In the genomic region with DNA sequence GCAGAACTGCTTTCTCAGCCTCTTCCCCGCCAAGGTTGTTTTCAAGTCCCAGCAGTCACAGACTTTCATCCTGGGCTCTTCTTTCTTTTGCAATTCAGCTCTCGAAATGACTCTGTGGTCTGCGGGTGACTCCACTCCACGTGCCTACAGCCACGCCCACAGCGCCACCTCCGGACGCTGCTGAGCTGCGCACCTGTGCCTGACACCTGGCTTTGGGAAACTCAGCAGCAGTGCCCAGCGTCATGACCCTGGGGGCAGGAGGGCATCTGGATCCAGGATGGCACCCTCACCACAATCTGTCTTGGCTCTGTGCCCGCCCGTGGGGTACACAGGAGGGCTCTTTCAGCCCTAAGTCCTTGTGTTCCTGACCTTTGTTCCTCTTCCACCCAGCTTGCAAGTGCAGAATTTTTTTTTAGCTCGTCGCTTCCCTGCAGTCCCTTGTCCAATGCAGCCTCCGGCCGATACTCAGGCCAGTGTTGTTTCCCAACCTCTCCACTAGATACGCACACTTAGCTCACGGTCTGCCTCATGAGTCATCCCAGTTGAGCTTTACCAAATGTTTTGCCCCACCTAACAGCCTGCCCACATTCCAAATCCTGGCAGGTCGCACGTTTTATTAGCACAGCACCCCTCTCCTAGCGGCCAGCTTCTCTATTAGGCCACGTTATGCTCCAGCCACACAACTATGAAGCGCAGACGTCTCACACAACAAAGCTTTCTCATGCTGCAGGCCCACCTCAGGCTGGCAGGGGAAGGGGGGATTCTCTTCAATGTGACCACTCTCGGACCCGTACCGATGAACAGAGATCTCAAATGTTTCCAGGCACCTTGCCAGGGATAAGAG, we compare ENCODE assay signal across 1 cellular context.
TF ChIP-seq lines count a peak whose summit lies in the region.

No MANE protein-coding gene starts in this region.

TF ChIP-seq in HepG2, 621 proteins besides CTCF, POLR2A, EP300 and RAD21 (continued from another document and continues in another):
- no peak for TF ChIP-seq ARNT (IDR thresholded peaks at IDR 0.05)
- no peak for TF ChIP-seq ZNF34 (CRISPR knock-in tag; IDR thresholded peaks at IDR 0.05; ENCODE audit: borderline replicate concordance)
- TF ChIP-seq, protein P1, sequence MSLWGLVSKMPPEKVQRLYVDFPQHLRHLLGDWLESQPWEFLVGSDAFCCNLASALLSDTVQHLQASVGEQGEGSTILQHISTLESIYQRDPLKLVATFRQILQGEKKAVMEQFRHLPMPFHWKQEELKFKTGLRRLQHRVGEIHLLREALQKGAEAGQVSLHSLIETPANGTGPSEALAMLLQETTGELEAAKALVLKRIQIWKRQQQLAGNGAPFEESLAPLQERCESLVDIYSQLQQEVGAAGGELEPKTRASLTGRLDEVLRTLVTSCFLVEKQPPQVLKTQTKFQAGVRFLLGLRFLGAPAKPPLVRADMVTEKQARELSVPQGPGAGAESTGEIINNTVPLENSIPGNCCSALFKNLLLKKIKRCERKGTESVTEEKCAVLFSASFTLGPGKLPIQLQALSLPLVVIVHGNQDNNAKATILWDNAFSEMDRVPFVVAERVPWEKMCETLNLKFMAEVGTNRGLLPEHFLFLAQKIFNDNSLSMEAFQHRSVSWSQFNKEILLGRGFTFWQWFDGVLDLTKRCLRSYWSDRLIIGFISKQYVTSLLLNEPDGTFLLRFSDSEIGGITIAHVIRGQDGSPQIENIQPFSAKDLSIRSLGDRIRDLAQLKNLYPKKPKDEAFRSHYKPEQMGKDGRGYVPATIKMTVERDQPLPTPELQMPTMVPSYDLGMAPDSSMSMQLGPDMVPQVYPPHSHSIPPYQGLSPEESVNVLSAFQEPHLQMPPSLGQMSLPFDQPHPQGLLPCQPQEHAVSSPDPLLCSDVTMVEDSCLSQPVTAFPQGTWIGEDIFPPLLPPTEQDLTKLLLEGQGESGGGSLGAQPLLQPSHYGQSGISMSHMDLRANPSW (CRISPR knock-in tag; IDR thresholded peaks at IDR 0.05; ENCODE audit: borderline replicate concordance), result 0 out of 2 replicates have a peak, but pooled peaks have one; percentile 60
- no peak for TF ChIP-seq KDM5A (IDR thresholded peaks at IDR 0.05; ENCODE audit: borderline replicate concordance, low read length)
- no peak for TF ChIP-seq TBL1XR1 (IDR thresholded peaks at IDR 0.05; ENCODE audit: borderline replicate concordance, low read length, partially characterized antibody)
- peak; percentile 79 for TF ChIP-seq JUNB (CRISPR knock-in tag; IDR thresholded peaks at IDR 0.05; ENCODE audit: borderline replicate concordance)
- no peak for TF ChIP-seq ZNF790 (CRISPR knock-in tag; IDR thresholded peaks at IDR 0.05; ENCODE audit: borderline replicate concordance)
- peak; percentile 98 for TF ChIP-seq KLF9 (CRISPR knock-in tag; IDR thresholded peaks at IDR 0.05; ENCODE audit: low read depth)
- no peak; the same call in 1 of the 2 replicates for TF ChIP-seq ZNF136 (CRISPR knock-in tag; IDR thresholded peaks at IDR 0.05; ENCODE audit: low read depth)
- 0 out of 2 replicates have a peak, but pooled peaks have one; percentile 65 for TF ChIP-seq CHCHD3 (CRISPR knock-in tag; IDR thresholded peaks at IDR 0.05)
- TF ChIP-seq REXO4 (CRISPR knock-in tag; IDR thresholded peaks at IDR 0.05; ENCODE audit: borderline replicate concordance), result peak; percentile 78; the same call in 1 of the 2 replicates
- peak; percentile 87; the same call in 1 of the 2 replicates for TF ChIP-seq KAT7 (CRISPR knock-in tag; IDR thresholded peaks at IDR 0.05; ENCODE audit: borderline replicate concordance)
- no peak for TF ChIP-seq ZNF839 (CRISPR knock-in tag; IDR thresholded peaks at IDR 0.05; ENCODE audit: borderline replicate concordance)
- TF ChIP-seq ZNF20 (CRISPR knock-in tag; IDR thresholded peaks at IDR 0.05), result no peak
- no peak for TF ChIP-seq KDM5B (CRISPR knock-in tag; IDR thresholded peaks at IDR 0.05; ENCODE audit: borderline replicate concordance)
- TF ChIP-seq ZZZ3 (CRISPR knock-in tag; IDR thresholded peaks at IDR 0.05; ENCODE audit: borderline replicate concordance), result no peak
- no peak for TF ChIP-seq ZFP62 (CRISPR knock-in tag; IDR thresholded peaks at IDR 0.05)
- TF ChIP-seq PCBP2 (optimal IDR thresholded peaks at IDR 0.05; ENCODE audit: low read depth, low read length, poor library complexity, severe bottlenecking), result no peak
- TF ChIP-seq ZNF883 (CRISPR knock-in tag; IDR thresholded peaks at IDR 0.05; ENCODE audit: not compliant biosample characterization), result no peak
- TF ChIP-seq, protein P2, sequence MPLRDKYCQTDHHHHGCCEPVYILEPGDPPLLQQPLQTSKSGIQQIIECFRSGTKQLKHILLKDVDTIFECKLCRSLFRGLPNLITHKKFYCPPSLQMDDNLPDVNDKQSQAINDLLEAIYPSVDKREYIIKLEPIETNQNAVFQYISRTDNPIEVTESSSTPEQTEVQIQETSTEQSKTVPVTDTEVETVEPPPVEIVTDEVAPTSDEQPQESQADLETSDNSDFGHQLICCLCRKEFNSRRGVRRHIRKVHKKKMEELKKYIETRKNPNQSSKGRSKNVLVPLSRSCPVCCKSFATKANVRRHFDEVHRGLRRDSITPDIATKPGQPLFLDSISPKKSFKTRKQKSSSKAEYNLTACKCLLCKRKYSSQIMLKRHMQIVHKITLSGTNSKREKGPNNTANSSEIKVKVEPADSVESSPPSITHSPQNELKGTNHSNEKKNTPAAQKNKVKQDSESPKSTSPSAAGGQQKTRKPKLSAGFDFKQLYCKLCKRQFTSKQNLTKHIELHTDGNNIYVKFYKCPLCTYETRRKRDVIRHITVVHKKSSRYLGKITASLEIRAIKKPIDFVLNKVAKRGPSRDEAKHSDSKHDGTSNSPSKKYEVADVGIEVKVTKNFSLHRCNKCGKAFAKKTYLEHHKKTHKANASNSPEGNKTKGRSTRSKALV (CRISPR knock-in tag; IDR thresholded peaks at IDR 0.05), result peak; percentile 53; the same call in 1 of the 2 replicates
- no peak for TF ChIP-seq EHMT2 (IDR thresholded peaks at IDR 0.05; ENCODE audit: borderline replicate concordance, low read depth, low read length)
- TF ChIP-seq, protein P3, sequence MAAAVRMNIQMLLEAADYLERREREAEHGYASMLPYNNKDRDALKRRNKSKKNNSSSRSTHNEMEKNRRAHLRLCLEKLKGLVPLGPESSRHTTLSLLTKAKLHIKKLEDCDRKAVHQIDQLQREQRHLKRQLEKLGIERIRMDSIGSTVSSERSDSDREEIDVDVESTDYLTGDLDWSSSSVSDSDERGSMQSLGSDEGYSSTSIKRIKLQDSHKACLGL (CRISPR knock-in tag; IDR thresholded peaks at IDR 0.05), result peak; percentile 85
- no peak for TF ChIP-seq GLI4 (CRISPR knock-in tag; IDR thresholded peaks at IDR 0.05; ENCODE audit: borderline replicate concordance)
- no peak for TF ChIP-seq SRF (IDR thresholded peaks at IDR 0.05; ENCODE audit: low read depth, low read length)
- no peak for TF ChIP-seq ZNF432 (CRISPR knock-in tag; IDR thresholded peaks at IDR 0.05; ENCODE audit: borderline replicate concordance)
- TF ChIP-seq NR1H2 (CRISPR knock-in tag; IDR thresholded peaks at IDR 0.05; ENCODE audit: borderline replicate concordance, low read depth), result no peak
- TF ChIP-seq, protein P4, sequence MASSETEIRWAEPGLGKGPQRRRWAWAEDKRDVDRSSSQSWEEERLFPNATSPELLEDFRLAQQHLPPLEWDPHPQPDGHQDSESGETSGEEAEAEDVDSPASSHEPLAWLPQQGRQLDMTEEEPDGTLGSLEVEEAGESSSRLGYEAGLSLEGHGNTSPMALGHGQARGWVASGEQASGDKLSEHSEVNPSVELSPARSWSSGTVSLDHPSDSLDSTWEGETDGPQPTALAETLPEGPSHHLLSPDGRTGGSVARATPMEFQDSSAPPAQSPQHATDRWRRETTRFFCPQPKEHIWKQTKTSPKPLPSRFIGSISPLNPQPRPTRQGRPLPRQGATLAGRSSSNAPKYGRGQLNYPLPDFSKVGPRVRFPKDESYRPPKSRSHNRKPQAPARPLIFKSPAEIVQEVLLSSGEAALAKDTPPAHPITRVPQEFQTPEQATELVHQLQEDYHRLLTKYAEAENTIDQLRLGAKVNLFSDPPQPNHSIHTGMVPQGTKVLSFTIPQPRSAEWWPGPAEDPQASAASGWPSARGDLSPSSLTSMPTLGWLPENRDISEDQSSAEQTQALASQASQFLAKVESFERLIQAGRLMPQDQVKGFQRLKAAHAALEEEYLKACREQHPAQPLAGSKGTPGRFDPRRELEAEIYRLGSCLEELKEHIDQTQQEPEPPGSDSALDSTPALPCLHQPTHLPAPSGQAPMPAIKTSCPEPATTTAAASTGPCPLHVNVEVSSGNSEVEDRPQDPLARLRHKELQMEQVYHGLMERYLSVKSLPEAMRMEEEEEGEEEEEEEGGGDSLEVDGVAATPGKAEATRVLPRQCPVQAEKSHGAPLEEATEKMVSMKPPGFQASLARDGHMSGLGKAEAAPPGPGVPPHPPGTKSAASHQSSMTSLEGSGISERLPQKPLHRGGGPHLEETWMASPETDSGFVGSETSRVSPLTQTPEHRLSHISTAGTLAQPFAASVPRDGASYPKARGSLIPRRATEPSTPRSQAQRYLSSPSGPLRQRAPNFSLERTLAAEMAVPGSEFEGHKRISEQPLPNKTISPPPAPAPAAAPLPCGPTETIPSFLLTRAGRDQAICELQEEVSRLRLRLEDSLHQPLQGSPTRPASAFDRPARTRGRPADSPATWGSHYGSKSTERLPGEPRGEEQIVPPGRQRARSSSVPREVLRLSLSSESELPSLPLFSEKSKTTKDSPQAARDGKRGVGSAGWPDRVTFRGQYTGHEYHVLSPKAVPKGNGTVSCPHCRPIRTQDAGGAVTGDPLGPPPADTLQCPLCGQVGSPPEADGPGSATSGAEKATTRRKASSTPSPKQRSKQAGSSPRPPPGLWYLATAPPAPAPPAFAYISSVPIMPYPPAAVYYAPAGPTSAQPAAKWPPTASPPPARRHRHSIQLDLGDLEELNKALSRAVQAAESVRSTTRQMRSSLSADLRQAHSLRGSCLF (CRISPR knock-in tag; IDR thresholded peaks at IDR 0.05; ENCODE audit: borderline replicate concordance), result no peak
- TF ChIP-seq FOXO1 (CRISPR knock-in tag; IDR thresholded peaks at IDR 0.05), result peak; percentile 56; the same call in 1 of the 2 replicates
- TF ChIP-seq, protein P5, sequence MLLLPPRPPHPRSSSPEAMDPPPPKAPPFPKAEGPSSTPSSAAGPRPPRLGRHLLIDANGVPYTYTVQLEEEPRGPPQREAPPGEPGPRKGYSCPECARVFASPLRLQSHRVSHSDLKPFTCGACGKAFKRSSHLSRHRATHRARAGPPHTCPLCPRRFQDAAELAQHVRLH (CRISPR knock-in tag; IDR thresholded peaks at IDR 0.05; ENCODE audit: borderline replicate concordance, low read depth), result peak; percentile 58; the same call in 1 of the 2 replicates
- no peak for TF ChIP-seq ZNF878 (CRISPR knock-in tag; IDR thresholded peaks at IDR 0.05)
- TF ChIP-seq, protein P6, sequence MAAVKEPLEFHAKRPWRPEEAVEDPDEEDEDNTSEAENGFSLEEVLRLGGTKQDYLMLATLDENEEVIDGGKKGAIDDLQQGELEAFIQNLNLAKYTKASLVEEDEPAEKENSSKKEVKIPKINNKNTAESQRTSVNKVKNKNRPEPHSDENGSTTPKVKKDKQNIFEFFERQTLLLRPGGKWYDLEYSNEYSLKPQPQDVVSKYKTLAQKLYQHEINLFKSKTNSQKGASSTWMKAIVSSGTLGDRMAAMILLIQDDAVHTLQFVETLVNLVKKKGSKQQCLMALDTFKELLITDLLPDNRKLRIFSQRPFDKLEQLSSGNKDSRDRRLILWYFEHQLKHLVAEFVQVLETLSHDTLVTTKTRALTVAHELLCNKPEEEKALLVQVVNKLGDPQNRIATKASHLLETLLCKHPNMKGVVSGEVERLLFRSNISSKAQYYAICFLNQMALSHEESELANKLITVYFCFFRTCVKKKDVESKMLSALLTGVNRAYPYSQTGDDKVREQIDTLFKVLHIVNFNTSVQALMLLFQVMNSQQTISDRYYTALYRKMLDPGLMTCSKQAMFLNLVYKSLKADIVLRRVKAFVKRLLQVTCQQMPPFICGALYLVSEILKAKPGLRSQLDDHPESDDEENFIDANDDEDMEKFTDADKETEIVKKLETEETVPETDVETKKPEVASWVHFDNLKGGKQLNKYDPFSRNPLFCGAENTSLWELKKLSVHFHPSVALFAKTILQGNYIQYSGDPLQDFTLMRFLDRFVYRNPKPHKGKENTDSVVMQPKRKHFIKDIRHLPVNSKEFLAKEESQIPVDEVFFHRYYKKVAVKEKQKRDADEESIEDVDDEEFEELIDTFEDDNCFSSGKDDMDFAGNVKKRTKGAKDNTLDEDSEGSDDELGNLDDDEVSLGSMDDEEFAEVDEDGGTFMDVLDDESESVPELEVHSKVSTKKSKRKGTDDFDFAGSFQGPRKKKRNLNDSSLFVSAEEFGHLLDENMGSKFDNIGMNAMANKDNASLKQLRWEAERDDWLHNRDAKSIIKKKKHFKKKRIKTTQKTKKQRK (IDR thresholded peaks at IDR 0.05; ENCODE audit: low read length), result no peak
- no peak for TF ChIP-seq CHD2 (IDR thresholded peaks at IDR 0.05; ENCODE audit: low read depth, low read length)
- no peak for TF ChIP-seq ATM (IDR thresholded peaks at IDR 0.05; ENCODE audit: borderline replicate concordance)
- TF ChIP-seq, protein P7, sequence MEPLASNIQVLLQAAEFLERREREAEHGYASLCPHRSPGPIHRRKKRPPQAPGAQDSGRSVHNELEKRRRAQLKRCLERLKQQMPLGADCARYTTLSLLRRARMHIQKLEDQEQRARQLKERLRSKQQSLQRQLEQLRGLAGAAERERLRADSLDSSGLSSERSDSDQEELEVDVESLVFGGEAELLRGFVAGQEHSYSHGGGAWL (CRISPR knock-in tag; IDR thresholded peaks at IDR 0.05), result peak; percentile 73
- TF ChIP-seq, protein P8, sequence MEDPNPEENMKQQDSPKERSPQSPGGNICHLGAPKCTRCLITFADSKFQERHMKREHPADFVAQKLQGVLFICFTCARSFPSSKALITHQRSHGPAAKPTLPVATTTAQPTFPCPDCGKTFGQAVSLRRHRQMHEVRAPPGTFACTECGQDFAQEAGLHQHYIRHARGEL (CRISPR knock-in tag; IDR thresholded peaks at IDR 0.05), result no peak
- TF ChIP-seq ATF1 (CRISPR knock-in tag; IDR thresholded peaks at IDR 0.05), result no peak
- peak; percentile 41 for TF ChIP-seq TEAD3 (CRISPR knock-in tag; optimal IDR thresholded peaks at IDR 0.05; ENCODE audit: borderline replicate concordance)
- TF ChIP-seq NR3C1 (CRISPR knock-in tag; IDR thresholded peaks at IDR 0.05), result no peak
- TF ChIP-seq, protein P9, sequence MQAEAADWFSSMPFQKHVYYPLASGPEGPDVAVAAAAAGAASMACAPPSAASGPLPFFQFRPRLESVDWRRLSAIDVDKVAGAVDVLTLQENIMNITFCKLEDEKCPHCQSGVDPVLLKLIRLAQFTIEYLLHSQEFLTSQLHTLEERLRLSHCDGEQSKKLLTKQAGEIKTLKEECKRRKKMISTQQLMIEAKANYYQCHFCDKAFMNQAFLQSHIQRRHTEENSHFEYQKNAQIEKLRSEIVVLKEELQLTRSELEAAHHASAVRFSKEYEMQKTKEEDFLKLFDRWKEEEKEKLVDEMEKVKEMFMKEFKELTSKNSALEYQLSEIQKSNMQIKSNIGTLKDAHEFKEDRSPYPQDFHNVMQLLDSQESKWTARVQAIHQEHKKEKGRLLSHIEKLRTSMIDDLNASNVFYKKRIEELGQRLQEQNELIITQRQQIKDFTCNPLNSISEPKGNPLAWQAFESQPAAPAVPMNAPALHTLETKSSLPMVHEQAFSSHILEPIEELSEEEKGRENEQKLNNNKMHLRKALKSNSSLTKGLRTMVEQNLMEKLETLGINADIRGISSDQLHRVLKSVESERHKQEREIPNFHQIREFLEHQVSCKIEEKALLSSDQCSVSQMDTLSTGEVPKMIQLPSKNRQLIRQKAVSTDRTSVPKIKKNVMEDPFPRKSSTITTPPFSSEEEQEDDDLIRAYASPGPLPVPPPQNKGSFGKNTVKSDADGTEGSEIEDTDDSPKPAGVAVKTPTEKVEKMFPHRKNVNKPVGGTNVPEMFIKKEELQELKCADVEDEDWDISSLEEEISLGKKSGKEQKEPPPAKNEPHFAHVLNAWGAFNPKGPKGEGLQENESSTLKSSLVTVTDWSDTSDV (CRISPR knock-in tag; IDR thresholded peaks at IDR 0.05), result no peak
- peak; percentile 80 for TF ChIP-seq XRCC5 (optimal IDR thresholded peaks at IDR 0.05; ENCODE audit: low read length)
